ENCODE assay signal across 24 cellular contexts in the genomic region with DNA sequence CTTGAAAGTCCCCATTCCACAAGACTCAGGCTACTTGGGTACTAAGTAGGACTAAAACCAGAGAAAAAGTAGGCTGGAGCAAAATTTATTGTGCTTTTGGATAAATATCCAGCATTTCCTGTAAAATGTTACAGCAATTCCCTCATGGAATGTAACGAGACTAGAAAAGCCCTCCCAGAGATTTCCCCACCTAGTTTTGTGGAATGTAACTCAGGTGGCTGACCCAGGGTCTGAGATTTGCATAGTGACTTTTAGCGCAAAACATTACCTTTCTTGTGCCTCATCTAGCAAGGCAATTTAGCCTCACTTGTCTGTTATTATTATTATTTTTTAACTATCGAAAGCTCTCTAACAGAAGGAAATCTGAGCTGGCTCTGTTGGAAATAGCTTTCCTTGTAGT.
"Had no signal": no experiment of that assay in that cellular context is flagged by ENCODE, and none has a peak within 500 bp of the region (broad histone marks: within the 10 kb centered on the region; RNA-seq: fewer than 3 reads in every experiment).

No MANE protein-coding gene starts in this region.

- H3K4me1 Mint-ChIP-seq: naive B cell; neural crest cell; stimulated activated naive B cell treated with anti-CD40 and anti-IgM and Interleukin-4, amounts not matched to agents 10 μg/mL and 1 μg/mL and 100 μg/mL, for 72 hours had no signal

- H3K9me3 ChIP-seq: esophagus muscularis mucosa, gastroesophageal sphincter, heart left ventricle, lower lobe of right lung, mucosa of descending colon, neutrophil, pancreas, right lobe of liver, thoracic aorta, tibial nerve, vagina had no signal

- H3K27ac ChIP-seq: coronary artery, esophagus muscularis mucosa, foreskin keratinocyte, gastroesophageal sphincter, heart left ventricle, lower lobe of right lung, neutrophil, right lobe of liver, tibial nerve, vagina had no signal

- H3K27ac Mint-ChIP-seq: naive B cell; natural killer cell treated with Interleukin-12 subunit alpha and Interleukin-12 subunit beta and Interleukin-15 and Interleukin-18, amount 100 ng/mL, for 72 hours; stimulated activated naive B cell treated with anti-CD40 and anti-IgM and Interleukin-4, amounts not matched to agents 10 μg/mL and 1 μg/mL and 100 μg/mL, for 72 hours; stimulated activated naive CD8-positive, alpha-beta T cell treated with anti-CD3 and anti-CD28 coated beads, Interleukin-15, Interleukin-2, amounts not matched to agents 100 ng/mL and 50 ng/mL, for 24 hours had no signal

- ATAC-seq: foreskin keratinocyte; gastroesophageal sphincter; heart left ventricle; left ventricle myocardium superior; lower lobe of right lung; mucosa of descending colon; natural killer cell treated with Interleukin-12 subunit alpha and Interleukin-12 subunit beta and Interleukin-15 and Interleukin-18, amount 100 ng/mL, for 72 hours; pancreas; right lobe of liver; stimulated activated naive B cell treated with anti-CD40 and anti-IgM and Interleukin-4, amounts not matched to agents 10 μg/mL and 1 μg/mL and 100 μg/mL, for 72 hours had no signal

- H3K36me3 ChIP-seq: esophagus muscularis mucosa, gastroesophageal sphincter, heart left ventricle, lower lobe of right lung, neutrophil, pancreas, right lobe of liver, thoracic aorta, tibial nerve, vagina had no signal

- H3K4me3 Mint-ChIP-seq: naive B cell; natural killer cell treated with Interleukin-12 subunit alpha and Interleukin-12 subunit beta and Interleukin-15 and Interleukin-18, amount 100 ng/mL, for 72 hours; neural crest cell; stimulated activated naive B cell treated with anti-CD40 and anti-IgM and Interleukin-4, amounts not matched to agents 10 μg/mL and 1 μg/mL and 100 μg/mL, for 72 hours; stimulated activated naive CD8-positive, alpha-beta T cell treated with anti-CD3 and anti-CD28 coated beads, Interleukin-15, Interleukin-2, amounts not matched to agents 100 ng/mL and 50 ng/mL, for 24 hours had no signal

- H3K4me1 ChIP-seq: foreskin keratinocyte, lower lobe of right lung, pancreas, vagina had no signal

- H3K36me3 Mint-ChIP-seq: naive B cell; natural killer cell treated with Interleukin-12 subunit alpha and Interleukin-12 subunit beta and Interleukin-15 and Interleukin-18, amount 100 ng/mL, for 72 hours; stimulated activated naive B cell treated with anti-CD40 and anti-IgM and Interleukin-4, amounts not matched to agents 10 μg/mL and 1 μg/mL and 100 μg/mL, for 72 hours had no signal

- H3K9me3 Mint-ChIP-seq: natural killer cell treated with Interleukin-12 subunit alpha and Interleukin-12 subunit beta and Interleukin-15 and Interleukin-18, amount 100 ng/mL, for 72 hours; neural crest cell; stimulated activated naive B cell treated with anti-CD40 and anti-IgM and Interleukin-4, amounts not matched to agents 10 μg/mL and 1 μg/mL and 100 μg/mL, for 72 hours; stimulated activated naive CD8-positive, alpha-beta T cell treated with anti-CD3 and anti-CD28 coated beads, Interleukin-15, Interleukin-2, amounts not matched to agents 100 ng/mL and 50 ng/mL, for 24 hours had no signal

- H3K4me3 ChIP-seq: coronary artery, esophagus muscularis mucosa, gastroesophageal sphincter, heart left ventricle, lower lobe of right lung, mucosa of descending colon, pancreas, right lobe of liver, thoracic aorta, tibial nerve, vagina had no signal

- H3K27me3 ChIP-seq: esophagus muscularis mucosa, foreskin keratinocyte, pancreas, right lobe of liver, tibial nerve, vagina had no signal

- DNase-seq: dermis blood vessel endothelial cell; effector memory CD4-positive, alpha-beta T cell; foreskin keratinocyte; heart left ventricle; hippocampal formation; left ventricle myocardium superior; lower lobe of right lung; mucosa of descending colon; naive B cell; pancreas; right lobe of liver; stimulated activated CD4-positive, alpha-beta T cell treated with anti-CD3 and anti-CD28 coated beads, Interleukin-15, amount 100 ng/mL, for 24 hours; stimulated activated CD4-positive, alpha-beta T cell treated with anti-CD3 and anti-CD28 coated beads, Interleukin-2, amount 100 ng/mL, for 48 hours; stimulated activated naive B cell treated with anti-CD40 and anti-IgM and Interleukin-4, amounts not matched to agents 10 μg/mL and 1 μg/mL and 100 μg/mL, for 72 hours had no signal
